In genomic region chr13:36030670-36031331, GRCh38 we compare ENCODE assay signal across 15 cellular contexts.
DNase-seq lines count a peak whose midpoint lies in the region; ATAC-seq, FAIRE-seq and TF ChIP-seq lines count a peak whose summit lies in the region.
"Had no signal": no experiment of that assay in that cellular context is flagged by ENCODE, and none has a peak within 500 bp of the region (broad histone marks: within the 10 kb centered on the region; RNA-seq: fewer than 3 reads in every experiment).

No MANE protein-coding gene starts in this region.

- no peak overlapping the region for H3K4me3 ChIP-seq in GM23248
- no peak overlapping the region for H3K4me3 ChIP-seq in astrocyte (ENCODE audit: insufficient read depth, low read depth, low read length)
- H3K4me3 ChIP-seq: lower lobe of right lung, SJCRH30, skin epidermis had no signal

- no peaks in the 10 kb centered on the region for H3K9me2 ChIP-seq in GM23248 (ENCODE audit: insufficient read depth)

- peaks cover 2% of the 10 kb centered on the region for H3K27me3 Mint-ChIP-seq in astrocyte (ENCODE audit: low read depth, unreplicated experiment)
- H3K27me3 Mint-ChIP-seq in stimulated activated naive CD8-positive, alpha-beta T cell treated with anti-CD3 and anti-CD28 coated beads, Interleukin-15, amount 100 ng/mL, for 72 hours: no peaks in the 10 kb centered on the region
- H3K27me3 Mint-ChIP-seq in activated T-cell treated with anti-CD3 and anti-CD28 coated beads, Interleukin-2, amount 50 U/mL, for 24 hours: no peaks in the 10 kb centered on the region
- H3K27me3 Mint-ChIP-seq: activated CD4-positive, alpha-beta T cell treated with anti-CD3 and anti-CD28 coated beads, Interleukin-2, amount 10 ng/mL, durations not matched to agents 24 days and 14 days had no signal

- 0 out of 2 replicates have a peak, but pooled peaks cover 4% of the 10 kb centered on the region for H3K4me1 ChIP-seq in GM23248 (ENCODE audit: insufficient read depth)
- H3K4me1 ChIP-seq in astrocyte (ENCODE audit: insufficient read depth, low read length): peaks cover 32% of the 10 kb centered on the region
- no peaks in the 10 kb centered on the region for H3K4me1 ChIP-seq in foreskin keratinocyte
- H3K4me1 ChIP-seq: lower lobe of right lung, SJCRH30 had no signal

- DNase-seq in GM23248 (peak; percentile 96), astrocyte (ENCODE audit: low read depth) (peak; percentile 94), foreskin keratinocyte (peak; percentile 4 to 43), putamen (ENCODE audit: low spot score) (peak; percentile 60), NCI-H526 (lab: John Stamatoyannopoulos, UW) (no peak)
- no peak for DNase-seq in stimulated activated naive CD8-positive, alpha-beta T cell treated with anti-CD3 and anti-CD28 coated beads, Interleukin-15, amount 100 ng/mL, for 72 hours
- DNase-seq in activated T-cell treated with anti-CD3 and anti-CD28 coated beads, Interleukin-2, amount 50 U/mL, for 24 hours: no peak
- DNase-seq: activated CD4-positive, alpha-beta T cell treated with anti-CD3 and anti-CD28 coated beads, Interleukin-2, amount 10 ng/mL, durations not matched to agents 24 days and 14 days; activated naive CD8-positive, alpha-beta T cell treated with anti-CD3 and anti-CD28 coated beads, Interleukin-2, amount 10 ng/mL, durations not matched to agents 7 days and 5 days; Karpas-422; lower lobe of right lung; SJCRH30; stimulated activated CD8-positive, alpha-beta memory T cell treated with anti-CD3 and anti-CD28 coated beads, Interleukin-4, amount 100 ng/mL, for 48 hours had no signal

- peak overlapping the region; percentile 42 for H3K27ac Mint-ChIP-seq in astrocyte (ENCODE audit: unreplicated experiment)
- no peak overlapping the region for H3K27ac Mint-ChIP-seq in stimulated activated naive CD8-positive, alpha-beta T cell treated with anti-CD3 and anti-CD28 coated beads, Interleukin-15, amount 100 ng/mL, for 72 hours
- no peak overlapping the region for H3K27ac Mint-ChIP-seq in activated T-cell treated with anti-CD3 and anti-CD28 coated beads, Interleukin-2, amount 50 U/mL, for 24 hours
- H3K27ac Mint-ChIP-seq: activated CD4-positive, alpha-beta T cell treated with anti-CD3 and anti-CD28 coated beads, Interleukin-2, amount 10 ng/mL, durations not matched to agents 24 days and 14 days; activated naive CD8-positive, alpha-beta T cell treated with anti-CD3 and anti-CD28 coated beads, Interleukin-2, amount 10 ng/mL, durations not matched to agents 7 days and 5 days had no signal

- in situ Hi-C loops in GM23248 (cut with MboI): no loop called here

- no peaks in the 10 kb centered on the region for H3K27me3 ChIP-seq in GM23248 (replicated peaks; ENCODE audit: insufficient read depth)
- H3K27me3 ChIP-seq in astrocyte (ENCODE audit: insufficient read depth, low read length): no peaks in the 10 kb centered on the region
- H3K27me3 ChIP-seq in foreskin keratinocyte: no peaks in the 10 kb centered on the region
- H3K27me3 ChIP-seq: SJCRH30 had no signal

- peaks cover 7% of the 10 kb centered on the region for H3K4me1 Mint-ChIP-seq in astrocyte (ENCODE audit: low read depth, unreplicated experiment)
- no peaks in the 10 kb centered on the region for H3K4me1 Mint-ChIP-seq in stimulated activated naive CD8-positive, alpha-beta T cell treated with anti-CD3 and anti-CD28 coated beads, Interleukin-15, amount 100 ng/mL, for 72 hours
- H3K4me1 Mint-ChIP-seq in activated T-cell treated with anti-CD3 and anti-CD28 coated beads, Interleukin-2, amount 50 U/mL, for 24 hours (ENCODE audit: low read depth): no peaks in the 10 kb centered on the region
- H3K4me1 Mint-ChIP-seq: activated CD4-positive, alpha-beta T cell treated with anti-CD3 and anti-CD28 coated beads, Interleukin-2, amount 10 ng/mL, durations not matched to agents 24 days and 14 days; activated naive CD8-positive, alpha-beta T cell treated with anti-CD3 and anti-CD28 coated beads, Interleukin-2, amount 10 ng/mL, durations not matched to agents 7 days and 5 days had no signal

- H3K9ac ChIP-seq in GM23248 (no peak overlapping the region), astrocyte (ENCODE audit: low read length) (peak overlapping the region; percentile 76)

- H3K9me3 ChIP-seq in GM23248 (ENCODE audit: low read depth) (no peaks in the 10 kb centered on the region), astrocyte (ENCODE audit: insufficient read depth, low read depth, low read length) (no peaks in the 10 kb centered on the region)
- H3K9me3 ChIP-seq: lower lobe of right lung, SJCRH30 had no signal

- peak; percentile 85 for FAIRE-seq in astrocyte (lab: Jason Lieb, UNC)

- peak overlapping the region; percentile 16 for H3K4me2 ChIP-seq in GM23248 (ENCODE audit: unreplicated experiment)
- H3K4me2 ChIP-seq in astrocyte (ENCODE audit: low read length): peak overlapping the region; percentile 69

- WGBS in GM23248 (ENCODE audit: low coverage in 1 of 2, low lambda C conversion rate in 2 of 2, missing lambda C conversion rate in 2 of 2), 2 experiments: 20% methylated on average over 8 of the region's 8 CpGs

- H3K9me3 Mint-ChIP-seq in astrocyte (ENCODE audit: unreplicated experiment): no peaks in the 10 kb centered on the region
- peaks cover 0 to 4% of the 10 kb centered on the region in 2 donors for H3K9me3 Mint-ChIP-seq in stimulated activated naive CD8-positive, alpha-beta T cell treated with anti-CD3 and anti-CD28 coated beads, Interleukin-15, amount 100 ng/mL, for 72 hours
- H3K9me3 Mint-ChIP-seq in activated T-cell treated with anti-CD3 and anti-CD28 coated beads, Interleukin-2, amount 50 U/mL, for 24 hours: no peaks in the 10 kb centered on the region

- peak; percentile 49 for ATAC-seq in foreskin keratinocyte
- ATAC-seq in stimulated activated naive CD8-positive, alpha-beta T cell treated with anti-CD3 and anti-CD28 coated beads, Interleukin-15, amount 100 ng/mL, for 72 hours: no peak
- ATAC-seq in GM21381 (IDR thresholded peaks at IDR 0.05; ENCODE audit: unreplicated experiment): no peak
- ATAC-seq: lower lobe of right lung had no signal

- TF ChIP-seq CTCF in astrocyte (IDR thresholded peaks at IDR 0.05; ENCODE audit: insufficient read depth, low read depth, low read length) (no peak), foreskin keratinocyte (conservative IDR thresholded peaks at IDR 0.05) (no peak)

- no peaks in the 10 kb centered on the region for H3K36me3 Mint-ChIP-seq in astrocyte (ENCODE audit: low read depth, unreplicated experiment)
- H3K36me3 Mint-ChIP-seq in activated T-cell treated with anti-CD3 and anti-CD28 coated beads, Interleukin-2, amount 50 U/mL, for 24 hours (ENCODE audit: low read depth): no peaks in the 10 kb centered on the region
- H3K36me3 Mint-ChIP-seq: activated naive CD8-positive, alpha-beta T cell treated with anti-CD3 and anti-CD28 coated beads, Interleukin-2, amount 10 ng/mL, durations not matched to agents 7 days and 5 days had no signal

- peaks cover 4% of the 10 kb centered on the region; the same call in 1 of the 2 replicates for H3F3A ChIP-seq in GM23248 (ENCODE audit: insufficient read depth)

- H3K27ac ChIP-seq in GM23248: peak overlapping the region; percentile 45; the same call in 1 of the 2 replicates
- H3K27ac ChIP-seq in astrocyte (ENCODE audit: low read depth, low read length): peak overlapping the region; percentile 93
- no peak overlapping the region for H3K27ac ChIP-seq in foreskin keratinocyte
- H3K27ac ChIP-seq: lower lobe of right lung, SJCRH30 had no signal

- no peaks in the 10 kb centered on the region for H4K20me1 ChIP-seq in GM23248 (ENCODE audit: insufficient read depth)
- H4K20me1 ChIP-seq in astrocyte (ENCODE audit: insufficient read depth, low read length): no peaks in the 10 kb centered on the region

- no peak overlapping the region for H3K4me3 Mint-ChIP-seq in astrocyte (ENCODE audit: unreplicated experiment)
- no peak overlapping the region for H3K4me3 Mint-ChIP-seq in stimulated activated naive CD8-positive, alpha-beta T cell treated with anti-CD3 and anti-CD28 coated beads, Interleukin-15, amount 100 ng/mL, for 72 hours
- H3K4me3 Mint-ChIP-seq in activated T-cell treated with anti-CD3 and anti-CD28 coated beads, Interleukin-2, amount 50 U/mL, for 24 hours: no peak overlapping the region
- H3K4me3 Mint-ChIP-seq: activated CD4-positive, alpha-beta T cell treated with anti-CD3 and anti-CD28 coated beads, Interleukin-2, amount 10 ng/mL, durations not matched to agents 24 days and 14 days; activated naive CD8-positive, alpha-beta T cell treated with anti-CD3 and anti-CD28 coated beads, Interleukin-2, amount 10 ng/mL, durations not matched to agents 7 days and 5 days had no signal

- H3K79me2 ChIP-seq in GM23248 (ENCODE audit: insufficient read depth) (no peaks in the 10 kb centered on the region), astrocyte (ENCODE audit: insufficient read depth, low read length) (no peaks in the 10 kb centered on the region)

- H3K36me3 ChIP-seq in GM23248 (ENCODE audit: low read depth) (no peaks in the 10 kb centered on the region), astrocyte (ENCODE audit: insufficient read depth, low read length) (no peaks in the 10 kb centered on the region)
- H3K36me3 ChIP-seq: lower lobe of right lung, SJCRH30 had no signal

- H2AFZ ChIP-seq in GM23248 (no peak overlapping the region), astrocyte (ENCODE audit: low read depth, low read length) (peak overlapping the region; percentile 29)

Comparison
In these comparisons a context has a peak if more than half of its experiments do, and no peak if none do; other contexts are left out.
1. DNase-seq: peak in GM23248 (single experiment), astrocyte (single experiment), foreskin keratinocyte (2 of 2) and putamen (single experiment); none in stimulated activated naive CD8-positive, alpha-beta T cell treated with anti-CD3 and anti-CD28 coated beads, Interleukin-15, amount 100 ng/mL, for 72 hours (0 of 2), NCI-H526 (0 of 2) and activated T-cell treated with anti-CD3 and anti-CD28 coated beads, Interleukin-2, amount 50 U/mL, for 24 hours (single experiment).